15 cellular contexts compared by ENCODE assay signal in genomic region chr5:169602535-169602934, GRCh38.
"Had no signal": no experiment of that assay in that cellular context is flagged by ENCODE, and none has a peak within 500 bp of the region (broad histone marks: within the 10 kb centered on the region; RNA-seq: fewer than 3 reads in every experiment).

No MANE protein-coding gene starts in this region.

- H3K4me3 Mint-ChIP-seq: activated B cell treated with CpG ODN at 0.5 μM for 24 hours; activated CD4-positive, alpha-beta T cell treated with anti-CD3 and anti-CD28 coated beads, Interleukin-2, amount 10 ng/mL, durations not matched to agents 7 days and 5 days; activated naive CD4-positive, alpha-beta T cell treated with anti-CD3 and anti-CD28 coated beads, Interleukin-2, amount 10 ng/mL, durations not matched to agents 7 days and 5 days; nephron progenitor cell; type B pancreatic cell had no signal

- H3K4me1 Mint-ChIP-seq: activated B cell treated with CpG ODN at 0.5 μM for 24 hours; activated naive CD4-positive, alpha-beta T cell treated with anti-CD3 and anti-CD28 coated beads, Interleukin-2, amount 10 ng/mL, durations not matched to agents 7 days and 5 days; nephron progenitor cell had no signal

- H3K27me3 Mint-ChIP-seq: activated B cell treated with CpG ODN at 0.5 μM for 24 hours; activated CD4-positive, alpha-beta T cell treated with anti-CD3 and anti-CD28 coated beads, Interleukin-2, amount 10 ng/mL, durations not matched to agents 7 days and 5 days had no signal

- H3K27me3 ChIP-seq: adrenal gland, suprapubic skin had no signal

- H3K4me3 ChIP-seq: adrenal gland, left ventricle myocardium inferior, suprapubic skin had no signal

- H3K4me1 ChIP-seq: adrenal gland, left ventricle myocardium inferior, suprapubic skin had no signal

- H3K9me3 ChIP-seq: adrenal gland, left ventricle myocardium inferior, suprapubic skin had no signal

- H3K9me3 Mint-ChIP-seq: activated B cell treated with CpG ODN at 0.5 μM for 24 hours; activated CD4-positive, alpha-beta T cell treated with anti-CD3 and anti-CD28 coated beads, Interleukin-2, amount 10 ng/mL, durations not matched to agents 7 days and 5 days; activated naive CD4-positive, alpha-beta T cell treated with anti-CD3 and anti-CD28 coated beads, Interleukin-2, amount 10 ng/mL, durations not matched to agents 7 days and 5 days; activated T-helper 2 cell treated with anti-CD3 and anti-CD28 coated beads, Interferon-gamma antibody, Interleukin-2, Interleukin-4, amounts not matched to agents 10 μg/mL and 5 μg/mL and 100 μg/mL, durations not matched to agents 14 hours and 24 hours and 36 hours; nephron progenitor cell; type B pancreatic cell had no signal

- H3K27ac ChIP-seq: adrenal gland, left ventricle myocardium inferior, suprapubic skin had no signal

- DNase-seq: activated B cell treated with CpG ODN at 0.5 μM for 24 hours; activated CD4-positive, alpha-beta T cell treated with anti-CD3 and anti-CD28 coated beads, Interleukin-2, amount 10 ng/mL, durations not matched to agents 7 days and 5 days; activated CD8-positive, alpha-beta memory T cell treated with anti-CD3 and anti-CD28 coated beads for 24 hours; activated naive CD4-positive, alpha-beta T cell treated with anti-CD3 and anti-CD28 coated beads, Interleukin-2, amount 10 ng/mL, durations not matched to agents 7 days and 5 days; adrenal gland; cerebellar nuclear complex; kidney; left ventricle myocardium inferior; mesendoderm; nephron progenitor cell; stimulated activated CD4-positive, alpha-beta T cell treated with anti-CD3 and anti-CD28 coated beads, Interleukin-12 subunit alpha, Interleukin-12 subunit beta, amount 100 ng/mL, for 4 hours; stimulated activated naive CD4-positive, alpha-beta T cell treated with Interleukin-2 at 50 U/mL for 16 hours had no signal

- H3K27ac Mint-ChIP-seq: activated B cell treated with CpG ODN at 0.5 μM for 24 hours; activated T-helper 2 cell treated with anti-CD3 and anti-CD28 coated beads, Interferon-gamma antibody, Interleukin-2, Interleukin-4, amounts not matched to agents 10 μg/mL and 5 μg/mL and 100 μg/mL, durations not matched to agents 14 hours and 24 hours and 36 hours; nephron progenitor cell; type B pancreatic cell had no signal
